In genomic region chr11:2696461-2696860, GRCh38 we compare ENCODE assay signal across 1 cellular context.
TF ChIP-seq lines count a peak whose summit lies in the region.

No MANE protein-coding gene starts in this region.

TF ChIP-seq in HepG2, 621 proteins besides CTCF, POLR2A, EP300 and RAD21:
- no peak for TF ChIP-seq MED8 (CRISPR knock-in tag; IDR thresholded peaks at IDR 0.05; ENCODE audit: insufficient replicate concordance)
- no peak for TF ChIP-seq TBX2 (CRISPR knock-in tag; IDR thresholded peaks at IDR 0.05; ENCODE audit: borderline replicate concordance)
- TF ChIP-seq SALL2 (CRISPR knock-in tag; IDR thresholded peaks at IDR 0.05) = no peak
- no peak for TF ChIP-seq MAFK (conservative IDR thresholded peaks at IDR 0.05 in 1 of 2, IDR thresholded peaks at IDR 0.05 in 1 of 2; ENCODE audit: low read length in 2 of 2)
- no peak for TF ChIP-seq YEATS2 (CRISPR knock-in tag; IDR thresholded peaks at IDR 0.05; ENCODE audit: borderline replicate concordance)
- no peak for TF ChIP-seq KDM1A (CRISPR knock-in tag; IDR thresholded peaks at IDR 0.05)
- TF ChIP-seq CENPX (CRISPR knock-in tag; IDR thresholded peaks at IDR 0.05) = no peak
- no peak for TF ChIP-seq ZNF614 (CRISPR knock-in tag; IDR thresholded peaks at IDR 0.05; ENCODE audit: borderline replicate concordance)
- TF ChIP-seq ZNF749 (CRISPR knock-in tag; IDR thresholded peaks at IDR 0.05; ENCODE audit: borderline replicate concordance) = no peak
- TF ChIP-seq ZSCAN9 (CRISPR knock-in tag; IDR thresholded peaks at IDR 0.05; ENCODE audit: borderline replicate concordance) = no peak
- TF ChIP-seq ZNF432 (CRISPR knock-in tag; IDR thresholded peaks at IDR 0.05; ENCODE audit: borderline replicate concordance) = no peak
- no peak for TF ChIP-seq ZNF780A (CRISPR knock-in tag; IDR thresholded peaks at IDR 0.05)
- no peak for TF ChIP-seq ZNF792 (CRISPR knock-in tag; IDR thresholded peaks at IDR 0.05)
- TF ChIP-seq ZHX1 (CRISPR knock-in tag; IDR thresholded peaks at IDR 0.05; ENCODE audit: low read depth) = no peak
- no peak for TF ChIP-seq SOX6 (IDR thresholded peaks at IDR 0.05)
- TF ChIP-seq SOX6 (CRISPR knock-in tag; IDR thresholded peaks at IDR 0.05) = no peak
- TF ChIP-seq ZNF17 (CRISPR knock-in tag; IDR thresholded peaks at IDR 0.05) = no peak
- no peak for TF ChIP-seq ZFX (CRISPR knock-in tag; IDR thresholded peaks at IDR 0.05; ENCODE audit: low read depth)
- TF ChIP-seq DDIT3 (CRISPR knock-in tag; IDR thresholded peaks at IDR 0.05) = no peak
- TF ChIP-seq RARA (CRISPR knock-in tag; IDR thresholded peaks at IDR 0.05) = no peak
- 0 out of 2 replicates have a peak, but pooled peaks have one; percentile 3 for TF ChIP-seq KDM5A (IDR thresholded peaks at IDR 0.05; ENCODE audit: borderline replicate concordance, low read length)
- TF ChIP-seq POLR2AphosphoS2 (IDR thresholded peaks at IDR 0.05; ENCODE audit: low read depth, low read length) = 0 out of 2 replicates have a peak, but pooled peaks have one; percentile 30
- TF ChIP-seq CREB1 (IDR thresholded peaks at IDR 0.05) = peak; percentile 76
- no peak for TF ChIP-seq CREB1 (CRISPR knock-in tag; IDR thresholded peaks at IDR 0.05)
- TF ChIP-seq ZNF136 (CRISPR knock-in tag; IDR thresholded peaks at IDR 0.05; ENCODE audit: low read depth) = no peak
- no peak for TF ChIP-seq GABPA (IDR thresholded peaks at IDR 0.05; ENCODE audit: low read depth, low read length)
- no peak for TF ChIP-seq GABPA (CRISPR knock-in tag; IDR thresholded peaks at IDR 0.05; ENCODE audit: low read depth)
- no peak for TF ChIP-seq CBFB (CRISPR knock-in tag; IDR thresholded peaks at IDR 0.05)
- no peak for TF ChIP-seq ZNF230 (CRISPR knock-in tag; IDR thresholded peaks at IDR 0.05)
- no peak for TF ChIP-seq ZNF552 (CRISPR knock-in tag; IDR thresholded peaks at IDR 0.05; ENCODE audit: borderline replicate concordance)
- peak; percentile 92 for TF ChIP-seq ATF7 (IDR thresholded peaks at IDR 0.05)
- no peak for TF ChIP-seq ATF7 (CRISPR knock-in tag; IDR thresholded peaks at IDR 0.05)
- no peak for TF ChIP-seq ZNF576 (CRISPR knock-in tag; IDR thresholded peaks at IDR 0.05)
- TF ChIP-seq ATF4 (CRISPR knock-in tag; IDR thresholded peaks at IDR 0.05) = no peak
- no peak for TF ChIP-seq FOSL2 (CRISPR knock-in tag; IDR thresholded peaks at IDR 0.05)
- peak; percentile 5 for TF ChIP-seq ASH2L (IDR thresholded peaks at IDR 0.05; ENCODE audit: insufficient read length, low read depth, low read length)
- TF ChIP-seq CEBPG (CRISPR knock-in tag; IDR thresholded peaks at IDR 0.05) = no peak
- TF ChIP-seq HDAC2 (CRISPR knock-in tag; IDR thresholded peaks at IDR 0.05) = no peak
- no peak for TF ChIP-seq ZC3H13 (CRISPR knock-in tag; IDR thresholded peaks at IDR 0.05)
- 0 out of 2 replicates have a peak, but pooled peaks have one; percentile 24 for TF ChIP-seq ZFAT (CRISPR knock-in tag; conservative IDR thresholded peaks at IDR 0.05)
- no peak for TF ChIP-seq ZNF740 (CRISPR knock-in tag; IDR thresholded peaks at IDR 0.05)
